Comparison of ENCODE assay signal across 38 cellular contexts in genomic region chr19:3636506-3636905, GRCh38.
"Had no signal": no experiment of that assay in that cellular context is flagged by ENCODE, and none has a peak within 500 bp of the region (broad histone marks: within the 10 kb centered on the region; RNA-seq: fewer than 3 reads in every experiment).

No MANE protein-coding gene starts in this region.

- H3K27me3 Mint-ChIP-seq: activated naive CD4-positive, alpha-beta T cell treated with anti-CD3 and anti-CD28 coated beads, Interleukin-2, amount 10 ng/mL, durations not matched to agents 7 days and 5 days; activated naive CD4-positive, alpha-beta T cell treated with anti-CD3 and anti-CD28 coated beads, Interleukin-2, amount 50 U/mL, for 24 hours; activated naive CD8-positive, alpha-beta T cell; activated naive CD8-positive, alpha-beta T cell treated with anti-CD3 and anti-CD28 coated beads for 36 hours; activated naive CD8-positive, alpha-beta T cell treated with anti-CD3 and anti-CD28 coated beads, Interleukin-2, amount 10 ng/mL, durations not matched to agents 7 days and 5 days; activated naive CD8-positive, alpha-beta T cell treated with anti-CD3 and anti-CD28 coated beads, Interleukin-2, amount 50 U/mL, for 24 hours; activated T-cell treated with anti-CD3 and anti-CD28 coated beads, Interleukin-2, amount 50 U/mL, for 24 hours; activated T-helper 17 cell treated with anti-CD3 and anti-CD28 coated beads, Interleukin-2, amount 50 U/mL, for 72 hours; brain had no signal

- H3K4me3 Mint-ChIP-seq: activated naive CD4-positive, alpha-beta T cell treated with anti-CD3 and anti-CD28 coated beads for 36 hours; activated naive CD4-positive, alpha-beta T cell treated with anti-CD3 and anti-CD28 coated beads, Interleukin-2, amount 10 ng/mL, durations not matched to agents 7 days and 5 days; activated naive CD4-positive, alpha-beta T cell treated with anti-CD3 and anti-CD28 coated beads, Interleukin-2, amount 50 U/mL, for 24 hours; activated naive CD8-positive, alpha-beta T cell; activated naive CD8-positive, alpha-beta T cell treated with anti-CD3 and anti-CD28 coated beads for 36 hours; activated naive CD8-positive, alpha-beta T cell treated with anti-CD3 and anti-CD28 coated beads, Interleukin-2, amount 10 ng/mL, durations not matched to agents 7 days and 5 days; activated naive CD8-positive, alpha-beta T cell treated with anti-CD3 and anti-CD28 coated beads, Interleukin-2, amount 50 U/mL, for 24 hours; activated T-cell treated with anti-CD3 and anti-CD28 coated beads, Interleukin-2, amount 50 U/mL, for 24 hours; activated T-cell treated with anti-CD3 and anti-CD28 coated beads, Interleukin-2, amount 50 U/mL, for 4 hours; activated T-cell treated with anti-CD3 and anti-CD28 coated beads, Interleukin-2, amount 50 U/mL, for 72 hours; activated T-helper 1 cell treated with anti-CD3 and anti-CD28 coated beads, Interleukin-12 subunit alpha, Interleukin-12 subunit beta, Interleukin-2, Interleukin-4 antibody, amounts not matched to agents 30 ng/mL and 10 ng/mL and 1 ng/mL, durations not matched to agents 14 hours and 24 hours and 36 hours; activated T-helper 17 cell treated with anti-CD3 and anti-CD28 coated beads, Interleukin-2, amount 50 U/mL, for 72 hours; brain had no signal

- H3K4me1 ChIP-seq: adrenal gland, ascending aorta, body of pancreas, breast epithelium had no signal

- ATAC-seq: activated naive CD4-positive, alpha-beta T cell treated with anti-CD3 and anti-CD28 coated beads, Interleukin-2, amount 50 U/mL, for 72 hours; activated naive CD8-positive, alpha-beta T cell treated with anti-CD3 and anti-CD28 coated beads, Interleukin-2, amount 50 U/mL, for 24 hours; activated T-cell treated with anti-CD3 and anti-CD28 coated beads, Interleukin-2, amount 50 U/mL, for 4 hours; activated T-cell treated with anti-CD3 and anti-CD28 coated beads, Interleukin-2, amount 50 U/mL, for 72 hours; activated T-helper 17 cell treated with anti-CD3 and anti-CD28 coated beads, Interleukin-2, amount 50 U/mL, for 72 hours; body of pancreas had no signal

- H3K27ac ChIP-seq: adrenal gland, ascending aorta, body of pancreas, brain microvascular endothelial cell, breast epithelium, cardiac muscle cell had no signal

- H3K36me3 Mint-ChIP-seq: activated naive CD4-positive, alpha-beta T cell treated with anti-CD3 and anti-CD28 coated beads, Interleukin-2, amount 50 U/mL, for 72 hours; activated naive CD8-positive, alpha-beta T cell; activated naive CD8-positive, alpha-beta T cell treated with anti-CD3 and anti-CD28 coated beads for 36 hours had no signal

- DNase-seq: activated effector memory CD4-positive, alpha-beta T cell treated with anti-CD3 and anti-CD28 coated beads, Interleukin-2, amount 50 U/mL, for 16 hours; activated effector memory CD4-positive, alpha-beta T cell treated with Interleukin-2 at 50 U/mL for 16 hours; activated gamma-delta T cell; activated gamma-delta T cell treated with Interleukin-2 at 50 U/mL for 16 hours; activated naive CD4-positive, alpha-beta T cell; activated naive CD4-positive, alpha-beta T cell treated with anti-CD3 and anti-CD28 coated beads for 36 hours; activated naive CD4-positive, alpha-beta T cell treated with anti-CD3 and anti-CD28 coated beads, Interleukin-2, amount 10 ng/mL, durations not matched to agents 7 days and 5 days; activated naive CD4-positive, alpha-beta T cell treated with anti-CD3 and anti-CD28 coated beads, Interleukin-2, amount 50 U/mL, for 16 hours; activated naive CD4-positive, alpha-beta T cell treated with Interleukin-2 at 50 U/mL for 16 hours; activated naive CD8-positive, alpha-beta T cell treated with anti-CD3 and anti-CD28 coated beads for 36 hours; activated naive CD8-positive, alpha-beta T cell treated with anti-CD3 and anti-CD28 coated beads, Interleukin-2, amount 10 ng/mL, durations not matched to agents 7 days and 5 days; activated naive CD8-positive, alpha-beta T cell treated with anti-CD3 and anti-CD28 coated beads, Interleukin-2, amount 50 U/mL, for 24 hours; activated T-cell treated with anti-CD3 and anti-CD28 coated beads for 4 hours; activated T-cell treated with anti-CD3 and anti-CD28 coated beads, Interleukin-2, amount 50 U/mL, for 1 hour; activated T-cell treated with anti-CD3 and anti-CD28 coated beads, Interleukin-2, amount 50 U/mL, for 24 hours; activated T-cell treated with anti-CD3 and anti-CD28 coated beads, Interleukin-2, amount 50 U/mL, for 4 hours; activated T-cell treated with anti-CD3 and anti-CD28 coated beads, Interleukin-2, amount 50 U/mL, for 48 hours; activated T-cell treated with anti-CD3 and anti-CD28 coated beads, Interleukin-2, amount 50 U/mL, for 72 hours; adrenal gland; amniotic stem cell; amygdala; anterior cingulate cortex; aorta; body of pancreas; brain microvascular endothelial cell; caudate nucleus; central memory CD4-positive, alpha-beta T cell; cerebellar nuclear complex had no signal

- H3K9me3 Mint-ChIP-seq: activated naive CD4-positive, alpha-beta T cell treated with anti-CD3 and anti-CD28 coated beads for 36 hours; activated naive CD4-positive, alpha-beta T cell treated with anti-CD3 and anti-CD28 coated beads, Interleukin-2, amount 10 ng/mL, durations not matched to agents 7 days and 5 days; activated naive CD4-positive, alpha-beta T cell treated with anti-CD3 and anti-CD28 coated beads, Interleukin-2, amount 50 U/mL, for 24 hours; activated naive CD4-positive, alpha-beta T cell treated with anti-CD3 and anti-CD28 coated beads, Interleukin-2, amount 50 U/mL, for 72 hours; activated naive CD8-positive, alpha-beta T cell treated with anti-CD3 and anti-CD28 coated beads for 36 hours; activated naive CD8-positive, alpha-beta T cell treated with anti-CD3 and anti-CD28 coated beads, Interleukin-2, amount 10 ng/mL, durations not matched to agents 7 days and 5 days; activated naive CD8-positive, alpha-beta T cell treated with anti-CD3 and anti-CD28 coated beads, Interleukin-2, amount 50 U/mL, for 24 hours; activated T-cell treated with anti-CD3 and anti-CD28 coated beads, Interleukin-2, amount 50 U/mL, for 24 hours; activated T-cell treated with anti-CD3 and anti-CD28 coated beads, Interleukin-2, amount 50 U/mL, for 4 hours; activated T-cell treated with anti-CD3 and anti-CD28 coated beads, Interleukin-2, amount 50 U/mL, for 72 hours; activated T-helper 1 cell treated with anti-CD3 and anti-CD28 coated beads, Interleukin-12 subunit alpha, Interleukin-12 subunit beta, Interleukin-2, Interleukin-4 antibody, amounts not matched to agents 30 ng/mL and 10 ng/mL and 1 ng/mL, durations not matched to agents 14 hours and 24 hours and 36 hours; activated T-helper 17 cell treated with anti-CD3 and anti-CD28 coated beads, Interleukin-2, amount 50 U/mL, for 72 hours; activated T-helper 2 cell treated with anti-CD3 and anti-CD28 coated beads, Interferon-gamma antibody, Interleukin-2, Interleukin-4, amounts not matched to agents 10 μg/mL and 5 μg/mL and 100 μg/mL, durations not matched to agents 14 hours and 24 hours and 36 hours; brain had no signal

- H3K27ac Mint-ChIP-seq: activated naive CD4-positive, alpha-beta T cell treated with anti-CD3 and anti-CD28 coated beads for 36 hours; activated naive CD4-positive, alpha-beta T cell treated with anti-CD3 and anti-CD28 coated beads, Interleukin-2, amount 10 ng/mL, durations not matched to agents 7 days and 5 days; activated naive CD4-positive, alpha-beta T cell treated with anti-CD3 and anti-CD28 coated beads, Interleukin-2, amount 50 U/mL, for 24 hours; activated naive CD4-positive, alpha-beta T cell treated with anti-CD3 and anti-CD28 coated beads, Interleukin-2, amount 50 U/mL, for 72 hours; activated naive CD8-positive, alpha-beta T cell; activated naive CD8-positive, alpha-beta T cell treated with anti-CD3 and anti-CD28 coated beads for 36 hours; activated naive CD8-positive, alpha-beta T cell treated with anti-CD3 and anti-CD28 coated beads, Interleukin-2, amount 10 ng/mL, durations not matched to agents 7 days and 5 days; activated naive CD8-positive, alpha-beta T cell treated with anti-CD3 and anti-CD28 coated beads, Interleukin-2, amount 50 U/mL, for 24 hours; activated T-cell treated with anti-CD3 and anti-CD28 coated beads, Interleukin-2, amount 50 U/mL, for 24 hours; activated T-cell treated with anti-CD3 and anti-CD28 coated beads, Interleukin-2, amount 50 U/mL, for 72 hours; activated T-helper 1 cell treated with anti-CD3 and anti-CD28 coated beads, Interleukin-12 subunit alpha, Interleukin-12 subunit beta, Interleukin-2, Interleukin-4 antibody, amounts not matched to agents 30 ng/mL and 10 ng/mL and 1 ng/mL, durations not matched to agents 14 hours and 24 hours and 36 hours; activated T-helper 17 cell treated with anti-CD3 and anti-CD28 coated beads, Interleukin-2, amount 50 U/mL, for 72 hours; activated T-helper 2 cell treated with anti-CD3 and anti-CD28 coated beads, Interferon-gamma antibody, Interleukin-2, Interleukin-4, amounts not matched to agents 10 μg/mL and 5 μg/mL and 100 μg/mL, durations not matched to agents 14 hours and 24 hours and 36 hours; brain had no signal

- H3K9me3 ChIP-seq: adrenal gland, ascending aorta, body of pancreas, breast epithelium had no signal

- H3K4me1 Mint-ChIP-seq: activated naive CD4-positive, alpha-beta T cell treated with anti-CD3 and anti-CD28 coated beads, Interleukin-2, amount 10 ng/mL, durations not matched to agents 7 days and 5 days; activated naive CD4-positive, alpha-beta T cell treated with anti-CD3 and anti-CD28 coated beads, Interleukin-2, amount 50 U/mL, for 24 hours; activated naive CD8-positive, alpha-beta T cell treated with anti-CD3 and anti-CD28 coated beads for 36 hours; activated naive CD8-positive, alpha-beta T cell treated with anti-CD3 and anti-CD28 coated beads, Interleukin-2, amount 10 ng/mL, durations not matched to agents 7 days and 5 days; activated naive CD8-positive, alpha-beta T cell treated with anti-CD3 and anti-CD28 coated beads, Interleukin-2, amount 50 U/mL, for 24 hours; activated T-helper 17 cell treated with anti-CD3 and anti-CD28 coated beads, Interleukin-2, amount 50 U/mL, for 72 hours; brain had no signal

- H3K36me3 ChIP-seq: breast epithelium had no signal

- H3K4me3 ChIP-seq: adrenal gland, ascending aorta, body of pancreas, breast epithelium, cardiac muscle cell had no signal

- H3K27me3 ChIP-seq: adrenal gland, ascending aorta, body of pancreas, brain microvascular endothelial cell, breast epithelium, cardiac muscle cell had no signal
